Comparison of ENCODE assay signal across 14 cellular contexts in genomic region chr9:27351438-27351837, GRCh38. TPM values are rescaled to one million over a fixed set of nuclear protein-coding genes. Genes with fewer than 3 reads are reported as not detected.
DNase-seq lines count a peak whose midpoint lies in the region; ATAC-seq, FAIRE-seq and TF ChIP-seq lines count a peak whose summit lies in the region.
"Had no signal": no experiment of that assay in that cellular context is flagged by ENCODE, and none has a peak within 500 bp of the region (broad histone marks: within the 10 kb centered on the region; RNA-seq: fewer than 3 reads in every experiment).

No MANE protein-coding gene starts in this region.

- H3K4me3 ChIP-seq in liver (ENCODE audit: low read depth in 1 of 3, low read length in 3 of 3) (no peak overlapping the region), HepG2 (replicated peaks in 1 of 3; ENCODE audit: insufficient read depth in 1 of 3, low read depth in 2 of 3, low read length in 3 of 3) (no peak overlapping the region), dorsolateral prefrontal cortex (no peak overlapping the region), uterus (no peak overlapping the region)
- H3K4me3 ChIP-seq: skin epidermis had no signal

- no peaks in the 10 kb centered on the region for H3K9me3 ChIP-seq in liver (ENCODE audit: control insufficient read depth in 4 of 4, low read length in 3 of 4)
- no peaks in the 10 kb centered on the region for H3K9me3 ChIP-seq in HepG2 (ENCODE audit: low read length)
- no peaks in the 10 kb centered on the region for H3K9me3 ChIP-seq in uterus

- H3K9me3 Mint-ChIP-seq in WTC11: no peaks in the 10 kb centered on the region
- H3K9me3 Mint-ChIP-seq: H9 had no signal

- CTCF ChIA-PET in HepG2 (lab: Yijun Ruan, JAX; ENCODE audit: low intra/inter-chr PET ratio, low total read pairs) (no interaction called here), WTC11 (lab: Charles Lee) (no interaction called here)

- H3K4me3 Mint-ChIP-seq in WTC11: no peak overlapping the region
- H3K4me3 Mint-ChIP-seq: H9 had no signal

- H3K4me2 ChIP-seq in HepG2 (ENCODE audit: low read depth, low read length): no peak overlapping the region

- no peak for TF ChIP-seq POLR2A in HepG2 (IDR thresholded peaks at IDR 0.05; ENCODE audit: insufficient read depth in 1 of 2, low read depth in 2 of 2, low read length in 2 of 2)
- no peak for TF ChIP-seq POLR2A in uterus (IDR thresholded peaks at IDR 0.05)

- H3K27ac ChIP-seq in liver (ENCODE audit: low read depth in 1 of 2, low read length in 2 of 2) (no peak overlapping the region), HepG2 (ENCODE audit: extremely low read length, insufficient read depth, low read length) (no peak overlapping the region), dorsolateral prefrontal cortex (peak overlapping the region; percentile 59 to 98 (median 91)), uterus (peak overlapping the region; percentile 74 to 75)

- no peaks in the 10 kb centered on the region for H3K36me3 ChIP-seq in liver (ENCODE audit: control insufficient read depth in 4 of 4, insufficient read depth in 3 of 4, low read depth in 1 of 4, low read length in 3 of 4)
- no peaks in the 10 kb centered on the region for H3K36me3 ChIP-seq in HepG2 (replicated peaks in 1 of 2; ENCODE audit: control insufficient read depth in 1 of 2, insufficient read depth in 2 of 2, low read length in 2 of 2)
- H3K36me3 ChIP-seq in uterus: no peaks in the 10 kb centered on the region

- in situ Hi-C loops in HepG2 (cut with HindIII; ENCODE audit: extremely low pct_ligation_motif_present, low pct_unique_long_range_greater_than_20kb): no loop called here

- H3K36me3 Mint-ChIP-seq in WTC11: peaks cover 6% of the 10 kb centered on the region; the same call in 1 of the 2 replicates

- no peak for FAIRE-seq in HepG2 (lab: Jason Lieb, UNC)
- FAIRE-seq: TTC549 had no signal

- TF ChIP-seq EP300 in HepG2 (IDR thresholded peaks at IDR 0.05; ENCODE audit: low read depth in 2 of 2, low read length in 2 of 2) (no peak), HepG2 (CRISPR knock-in tag; IDR thresholded peaks at IDR 0.05; ENCODE audit: borderline replicate concordance) (no peak)

- TF ChIP-seq CTCF in liver (IDR thresholded peaks at IDR 0.05; ENCODE audit: low read depth, low read length, missing input control): no peak
- no peak for TF ChIP-seq CTCF in HepG2 (CRISPR knock-in tag; IDR thresholded peaks at IDR 0.05)
- TF ChIP-seq CTCF in dorsolateral prefrontal cortex (IDR thresholded peaks at IDR 0.05 in 54 of 56, conservative IDR thresholded peaks at IDR 0.05 in 2 of 56; ENCODE audit: low read depth in 1 of 56, partially characterized antibody in 56 of 56): peak in 2 of 56 donors; percentile 8 to 15
- no peak for TF ChIP-seq CTCF in uterus (IDR thresholded peaks at IDR 0.05)
- TF ChIP-seq CTCF in WTC11 (IDR thresholded peaks at IDR 0.05): no peak

- H3K27ac Mint-ChIP-seq in WTC11: no peak overlapping the region

- no peak overlapping the region for H2AFZ ChIP-seq in HepG2 (ENCODE audit: low read length)

- H3K27me3 ChIP-seq in liver (ENCODE audit: control insufficient read depth in 4 of 4, insufficient read depth in 4 of 4, low read length in 3 of 4) (no peaks in the 10 kb centered on the region), HepG2 (ENCODE audit: control insufficient read depth in 1 of 2, insufficient read depth in 2 of 2, low read length in 2 of 2) (0 out of 5 replicates have a peak, but pooled peaks cover 0 to 2% of the 10 kb centered on the region in 2 experiments), dorsolateral prefrontal cortex (no peaks in the 10 kb centered on the region), uterus (no peaks in the 10 kb centered on the region)

- no peaks in the 10 kb centered on the region for H3K79me2 ChIP-seq in HepG2 (ENCODE audit: insufficient read depth, low read length)

- peaks cover 53% of the 10 kb centered on the region for H3K4me1 Mint-ChIP-seq in WTC11

- no peak overlapping the region for H3K9ac ChIP-seq in liver (ENCODE audit: low read depth in 1 of 2, low read length in 2 of 2)
- no peak overlapping the region for H3K9ac ChIP-seq in HepG2 (ENCODE audit: insufficient read depth, low read depth, low read length)

- H3K4me1 ChIP-seq in liver (ENCODE audit: control insufficient read depth in 4 of 4, insufficient read depth in 4 of 4, low read length in 3 of 4) (no peaks in the 10 kb centered on the region), HepG2 (ENCODE audit: insufficient read depth, low read length) (no peaks in the 10 kb centered on the region), uterus (peaks cover 0 to 3% of the 10 kb centered on the region in 2 donors)

- intact Hi-C loops in HepG2 (cut with micrococcal nuclease; ENCODE audit: unreplicated experiment): no loop called here
- intact Hi-C loops in dorsolateral prefrontal cortex (cut with DNase I): no loop called here
- intact Hi-C loops in uterus (cut with DNase I; ENCODE audit: low total_unique reads): no loop called here

- 82% methylated on average over 2 of the region's 2 CpGs for WGBS in liver
- 0% methylated on average over 1 of the region's 2 CpGs for WGBS in HepG2 (ENCODE audit: low lambda C conversion rate)

- no TSS peak for BruUV-seq in HepG2 (replicated peaks; lab: Mats Ljungman, UMichigan)

- no peaks in the 10 kb centered on the region; the same call in 1 of the 2 replicates for H3K27me3 Mint-ChIP-seq in WTC11 (ENCODE audit: low read depth)

- TF ChIP-seq RAD21 in liver (IDR thresholded peaks at IDR 0.05) (no peak), HepG2 (CRISPR knock-in tag; IDR thresholded peaks at IDR 0.05) (no peak)

- H4K20me1 ChIP-seq in HepG2 (ENCODE audit: insufficient read depth, low read length): no peaks in the 10 kb centered on the region

- POLR2A ChIA-PET in HepG2 (lab: Yijun Ruan, JAX): no interaction called here
- POLR2A ChIA-PET in WTC11 (lab: Charles Lee): no interaction called here

- DNase-seq in HepG2 (ENCODE audit: low spot score) (no peak), dorsolateral prefrontal cortex (peak in 9 of 10 donors; percentile 70 to 94 (median 80)), mucosa of gallbladder (ENCODE audit: low spot score) (peak; percentile 63), uterus (peak; percentile 80 to 81), WTC11 (ENCODE audit: low spot score) (no peak)
- DNase-seq: H9, NCI-H2171 had no signal

- ATAC-seq in HepG2: no peak
- ATAC-seq in WTC11: no peak
- no peak for ATAC-seq in HG03108 (IDR thresholded peaks at IDR 0.05; ENCODE audit: unreplicated experiment)
- no peak for ATAC-seq in HG03571 (IDR thresholded peaks at IDR 0.05; ENCODE audit: unreplicated experiment)
- ATAC-seq: Panc1 had no signal

TF ChIP-seq in liver, 16 proteins besides CTCF, POLR2A, EP300 and RAD21:
- no peak for TF ChIP-seq JUND (IDR thresholded peaks at IDR 0.05)
- TF ChIP-seq NR2F2 (IDR thresholded peaks at IDR 0.05): peak; percentile 43

TF ChIP-seq in HepG2, 621 proteins besides CTCF, POLR2A, EP300 and RAD21 (continues in another document):
- no peak for TF ChIP-seq JUN (CRISPR knock-in tag; IDR thresholded peaks at IDR 0.05)
- no peak for TF ChIP-seq HOXA7 (CRISPR knock-in tag; IDR thresholded peaks at IDR 0.05)

TF ChIP-seq in WTC11, 78 proteins besides CTCF, POLR2A, EP300 and RAD21 (continues in another document):
- TF ChIP-seq ZBTB21 (CRISPR knock-in tag; IDR thresholded peaks at IDR 0.05; ENCODE audit: borderline replicate concordance) (no peak), JUN (CRISPR knock-in tag; IDR thresholded peaks at IDR 0.05) (no peak), GTF2I (CRISPR knock-in tag; conservative IDR thresholded peaks at IDR 0.05) (no peak), PRRX2 (CRISPR knock-in tag; IDR thresholded peaks at IDR 0.05) (no peak), PREB (CRISPR knock-in tag; IDR thresholded peaks at IDR 0.05; ENCODE audit: borderline replicate concordance) (no peak), NR3C1 (CRISPR knock-in tag; conservative IDR thresholded peaks at IDR 0.05; ENCODE audit: low read depth) (no peak), CBFB (CRISPR knock-in tag; IDR thresholded peaks at IDR 0.05; ENCODE audit: low read depth) (no peak)

RNA-seq across cellular contexts. Expression of gene EQTN, which starts 54.5 kb away (rescaled TPM):
- total RNA-seq in liver (under 1 TPM; 0.08 to 0.14 TPM), HepG2 (2016; rRNA removed; fragmentation: Illumina TruSeq; extraction: Trizol) (not detected in 2 replicates), dorsolateral prefrontal cortex (1 to 10 TPM in 84 of 120 experiments, under 1 TPM in 23, not detected in 13; 0.54 to 6.9 (median 1.5) TPM), mucosa of gallbladder (0.32 TPM), uterus (1 to 10 TPM in 1 of 4 donors, under 1 TPM in 1, not detected in 2; 0.97 to 2.8 TPM), WTC11 (2021) (0.66 to 1.4 TPM (median 0.81 TPM) in 3 replicates)
- polyA plus RNA-seq in liver (not detected), HepG2 (2011; rRNA removed) (not detected in 2 replicates)
- not detected in 2 replicates for total RNA-seq in HepG2 (2016; cell fraction: cytosol; rRNA removed; fragmentation: Illumina TruSeq; extraction: Trizol; ENCODE audit: low read depth)
- total RNA-seq in HepG2 (2016; cell fraction: insoluble cytoplasmic fraction; rRNA removed; fragmentation: Illumina TruSeq; extraction: Trizol): not detected in 2 replicates
- not detected in 2 replicates for total RNA-seq in HepG2 (2016; cell fraction: membrane; rRNA removed; fragmentation: Illumina TruSeq; extraction: Trizol)
- total RNA-seq in HepG2 (2016; cell fraction: nucleus; rRNA removed; fragmentation: Illumina TruSeq; extraction: Trizol): not detected in 2 replicates
- polyA plus RNA-seq in HepG2 (2011; cell fraction: cytosol; rRNA removed): not detected in 2 replicates
- not detected in 2 replicates for polyA plus RNA-seq in HepG2 (2011; cell fraction: nucleus; rRNA removed)
- polyA plus RNA-seq in HepG2 (2012): not detected in 2 replicates
- not detected in 2 replicates for polyA plus RNA-seq in HepG2 (2016; cell fraction: cytosol; fragmentation: Illumina TruSeq; extraction: Trizol; ENCODE audit: low read depth)
- polyA plus RNA-seq in HepG2 (2016; cell fraction: insoluble cytoplasmic fraction; fragmentation: Illumina TruSeq; extraction: Trizol; ENCODE audit: low read depth): not detected in 2 replicates
- not detected in 2 replicates for polyA plus RNA-seq in HepG2 (2016; cell fraction: membrane; fragmentation: Illumina TruSeq; extraction: Trizol; ENCODE audit: low read depth)
- polyA plus RNA-seq in HepG2 (2016; cell fraction: nucleus; fragmentation: Illumina TruSeq; extraction: Trizol; ENCODE audit: insufficient read depth, low read depth): not detected in 2 replicates
- 0.23 TPM in 1 of 2 replicates, not detected in the other for polyA minus RNA-seq in HepG2 (2011; rRNA and poly(A)+ RNA removed; ENCODE audit: low replicate concordance)
- not detected in 2 replicates for polyA minus RNA-seq in HepG2 (2011; cell fraction: cytosol; rRNA and poly(A)+ RNA removed)
- not detected in 2 replicates for polyA minus RNA-seq in HepG2 (2011; cell fraction: nucleus; rRNA and poly(A)+ RNA removed)
- total RNA-seq: activated CD8-positive, alpha-beta memory T cell treated with anti-CD3 and anti-CD28 coated beads for 36 hours; H9 had no signal

Comparison
In these comparisons a context has a peak if more than half of its experiments do, and no peak if none do; other contexts are left out.
1. H3K27ac ChIP-seq: peak in dorsolateral prefrontal cortex (59 of 59) and uterus (2 of 2); none in liver (0 of 2) and HepG2 (single experiment).
2. DNase-seq: peak in dorsolateral prefrontal cortex (9 of 10), mucosa of gallbladder (single experiment) and uterus (2 of 2); none in HepG2 (single experiment) and WTC11 (single experiment).